9 cellular contexts compared by ENCODE assay signal in genomic region chr1:205505791-205506190, GRCh38. TPM values are rescaled to one million over a fixed set of nuclear protein-coding genes. Genes with fewer than 3 reads are reported as not detected.
DNase-seq lines count a peak whose midpoint lies in the region; ATAC-seq and TF ChIP-seq lines count a peak whose summit lies in the region.
"Had no signal": no experiment of that assay in that cellular context is flagged by ENCODE, and none has a peak within 500 bp of the region (broad histone marks: within the 10 kb centered on the region; RNA-seq: fewer than 3 reads in every experiment).

No MANE protein-coding gene starts in this region.

- H3K36me3 ChIP-seq in iPS DF 6.9 (ENCODE audit: control insufficient read depth, insufficient read depth, low read length): 0 out of 2 replicates have a peak, but pooled peaks cover 2% of the 10 kb centered on the region
- no peaks in the 10 kb centered on the region for H3K36me3 ChIP-seq in rectal smooth muscle tissue (ENCODE audit: control insufficient read depth, insufficient read depth, low read length)

- DNase-seq in Daoy (ENCODE audit: low read depth) (peak; percentile 51), WTC11 (ENCODE audit: low spot score) (no peak), iPS DF 6.9 (ENCODE audit: low read depth, low spot score) (no peak)
- no peak for DNase-seq in activated CD4-positive, alpha-beta T cell treated with anti-CD3 and anti-CD28 coated beads for 4 hours
- no peak for DNase-seq in activated T-helper 2 cell treated with anti-CD3 and anti-CD28 coated beads, Interferon-gamma antibody, Interleukin-2, Interleukin-4, amounts not matched to agents 10 μg/mL and 5 μg/mL and 100 μg/mL, durations not matched to agents 14 hours and 24 hours and 36 hours (ENCODE audit: low spot score)

- no peak for TF ChIP-seq CTCF in WTC11 (IDR thresholded peaks at IDR 0.05)

- POLR2A ChIA-PET in WTC11 (lab: Charles Lee): no interaction called here

- no peak overlapping the region for H3K27ac ChIP-seq in iPS DF 6.9 (ENCODE audit: low read length)
- peak overlapping the region; percentile 33 for H3K27ac ChIP-seq in rectal smooth muscle tissue (ENCODE audit: low read depth, low read length)

- no peak overlapping the region for H3K27ac Mint-ChIP-seq in WTC11
- H3K27ac Mint-ChIP-seq in activated T-helper 2 cell treated with anti-CD3 and anti-CD28 coated beads, Interferon-gamma antibody, Interleukin-2, Interleukin-4, amounts not matched to agents 10 μg/mL and 5 μg/mL and 100 μg/mL, durations not matched to agents 14 hours and 24 hours and 36 hours: no peak overlapping the region

- no peak overlapping the region for H3K9ac ChIP-seq in rectal smooth muscle tissue (ENCODE audit: low read length)

- no peaks in the 10 kb centered on the region for H3K27me3 Mint-ChIP-seq in WTC11 (ENCODE audit: low read depth)
- H3K27me3 Mint-ChIP-seq in activated T-helper 2 cell treated with anti-CD3 and anti-CD28 coated beads, Interferon-gamma antibody, Interleukin-2, Interleukin-4, amounts not matched to agents 10 μg/mL and 5 μg/mL and 100 μg/mL, durations not matched to agents 14 hours and 24 hours and 36 hours (ENCODE audit: low read depth): peaks cover 26% of the 10 kb centered on the region

- no peaks in the 10 kb centered on the region for H3K27me3 ChIP-seq in iPS DF 6.9 (ENCODE audit: control insufficient read depth, insufficient read depth, low read length)
- no peaks in the 10 kb centered on the region for H3K27me3 ChIP-seq in rectal smooth muscle tissue (ENCODE audit: control insufficient read depth, insufficient read depth, low read length)

- peaks cover 10% of the 10 kb centered on the region for H3K4me1 ChIP-seq in iPS DF 6.9 (ENCODE audit: control insufficient read depth, insufficient read depth, low read length)
- peaks cover 8% of the 10 kb centered on the region for H3K4me1 ChIP-seq in rectal smooth muscle tissue (ENCODE audit: control insufficient read depth, insufficient read depth, low read length)

- WGBS in iPS DF 6.9 (ENCODE audit: insufficient coverage, insufficient read length): no CpG with 5 or more reads among the region's 15 CpGs

- peaks cover 10% of the 10 kb centered on the region; the same call in 1 of the 2 replicates for H3K36me3 Mint-ChIP-seq in WTC11
- H3K36me3 Mint-ChIP-seq in activated T-helper 2 cell treated with anti-CD3 and anti-CD28 coated beads, Interferon-gamma antibody, Interleukin-2, Interleukin-4, amounts not matched to agents 10 μg/mL and 5 μg/mL and 100 μg/mL, durations not matched to agents 14 hours and 24 hours and 36 hours (ENCODE audit: low read depth): no peaks in the 10 kb centered on the region

- peak overlapping the region; percentile 85 for H3K4me3 Mint-ChIP-seq in WTC11
- H3K4me3 Mint-ChIP-seq in activated T-helper 2 cell treated with anti-CD3 and anti-CD28 coated beads, Interferon-gamma antibody, Interleukin-2, Interleukin-4, amounts not matched to agents 10 μg/mL and 5 μg/mL and 100 μg/mL, durations not matched to agents 14 hours and 24 hours and 36 hours (ENCODE audit: low read depth): no peak overlapping the region

- intact Hi-C loops in activated T-helper 2 cell treated with anti-CD3 and anti-CD28 coated beads, Interferon-gamma antibody, Interleukin-2, Interleukin-4, amounts not matched to agents 10 μg/mL and 5 μg/mL and 100 μg/mL, durations not matched to agents 14 hours and 24 hours and 36 hours (cut with micrococcal nuclease): no loop called here

- peak overlapping the region; percentile 80; the same call in 1 of the 2 replicates for H3K4me3 ChIP-seq in iPS DF 6.9 (ENCODE audit: low read length)
- H3K4me3 ChIP-seq in rectal smooth muscle tissue (ENCODE audit: low read length): peak overlapping the region; percentile 86

- H3K9me3 Mint-ChIP-seq in WTC11: no peaks in the 10 kb centered on the region
- H3K9me3 Mint-ChIP-seq in activated T-helper 2 cell treated with anti-CD3 and anti-CD28 coated beads, Interferon-gamma antibody, Interleukin-2, Interleukin-4, amounts not matched to agents 10 μg/mL and 5 μg/mL and 100 μg/mL, durations not matched to agents 14 hours and 24 hours and 36 hours: no peaks in the 10 kb centered on the region

- no peaks in the 10 kb centered on the region for H3K9me3 ChIP-seq in iPS DF 6.9 (ENCODE audit: control insufficient read depth, insufficient read depth, low read length)

- peaks cover 51% of the 10 kb centered on the region for H3K4me1 Mint-ChIP-seq in WTC11
- H3K4me1 Mint-ChIP-seq in activated T-helper 2 cell treated with anti-CD3 and anti-CD28 coated beads, Interferon-gamma antibody, Interleukin-2, Interleukin-4, amounts not matched to agents 10 μg/mL and 5 μg/mL and 100 μg/mL, durations not matched to agents 14 hours and 24 hours and 36 hours (ENCODE audit: low read depth): peaks cover 2% of the 10 kb centered on the region

- no peak for ATAC-seq in WTC11
- no peak for ATAC-seq in HG03565 (IDR thresholded peaks at IDR 0.05; ENCODE audit: unreplicated experiment)
- ATAC-seq in GM21515 (IDR thresholded peaks at IDR 0.05; ENCODE audit: unreplicated experiment): no peak

- CTCF ChIA-PET in WTC11 (lab: Charles Lee): interaction anchor here (1.3 to 2.2 kb wide), 5 partner anchors 9 to 21 kb away, joined by 3 to 17 read pairs (median 3); no protein-coding TSS in a partner anchor

TF ChIP-seq in WTC11, 78 proteins besides CTCF, POLR2A, EP300 and RAD21:
- TF ChIP-seq MAX (CRISPR knock-in tag; IDR thresholded peaks at IDR 0.05) (0 out of 2 replicates have a peak, but pooled peaks have one; percentile 26), FOXP1 (CRISPR knock-in tag; IDR thresholded peaks at IDR 0.05; ENCODE audit: borderline replicate concordance) (peak; percentile 80; the same call in 1 of the 2 replicates), MYBL2 (CRISPR knock-in tag; IDR thresholded peaks at IDR 0.05) (0 out of 2 replicates have a peak, but pooled peaks have one; percentile 37), JAZF1 (CRISPR knock-in tag; IDR thresholded peaks at IDR 0.05) (no peak)

RNA-seq across cellular contexts. Expression of gene CDK18, which starts 1.3 kb away (rescaled TPM):
- 0.60 and 0.80 TPM in 2 replicates for total RNA-seq in Daoy (2014; rRNA removed; shearing (Covaris generic))
- total RNA-seq in WTC11 (2021): 62.1 to 71.9 TPM (median 64.7 TPM) in 3 replicates
- total RNA-seq in activated T-helper 2 cell treated with anti-CD3 and anti-CD28 coated beads, Interferon-gamma antibody, Interleukin-2, Interleukin-4, amounts not matched to agents 10 μg/mL and 5 μg/mL and 100 μg/mL, durations not matched to agents 14 hours and 24 hours and 36 hours: 0.37 and 0.68 TPM in 2 replicates
- total RNA-seq: pulmonary artery endothelial cell had no signal

RNA-seq across cellular contexts. Expression of gene BLACAT1, which starts 49.9 kb away (rescaled TPM):
- 0.30 and 0.86 TPM in 2 replicates for total RNA-seq in Daoy (2014; rRNA removed; shearing (Covaris generic))
- 5.2 to 9.8 TPM (median 5.3 TPM) in 3 replicates for total RNA-seq in WTC11 (2021)
- not detected in 2 replicates for total RNA-seq in activated T-helper 2 cell treated with anti-CD3 and anti-CD28 coated beads, Interferon-gamma antibody, Interleukin-2, Interleukin-4, amounts not matched to agents 10 μg/mL and 5 μg/mL and 100 μg/mL, durations not matched to agents 14 hours and 24 hours and 36 hours
- total RNA-seq: pulmonary artery endothelial cell had no signal

Comparison
In these comparisons a context has a peak if more than half of its experiments do, and no peak if none do; other contexts are left out.
1. RNA of gene CDK18, which starts 1.3 kb away (total RNA-seq): 62.1 to 71.9 TPM in WTC11; 0.60 to 0.80 TPM in Daoy and 0.37 to 0.68 TPM in activated T-helper 2 cell treated with anti-CD3 and anti-CD28 coated beads, Interferon-gamma antibody, Interleukin-2, Interleukin-4, amounts not matched to agents 10 μg/mL and 5 μg/mL and 100 μg/mL, durations not matched to agents 14 hours and 24 hours and 36 hours; every median in the first group is over 10 times any median in the second.